Comparison of ENCODE assay signal across 8 cellular contexts in the genomic region with DNA sequence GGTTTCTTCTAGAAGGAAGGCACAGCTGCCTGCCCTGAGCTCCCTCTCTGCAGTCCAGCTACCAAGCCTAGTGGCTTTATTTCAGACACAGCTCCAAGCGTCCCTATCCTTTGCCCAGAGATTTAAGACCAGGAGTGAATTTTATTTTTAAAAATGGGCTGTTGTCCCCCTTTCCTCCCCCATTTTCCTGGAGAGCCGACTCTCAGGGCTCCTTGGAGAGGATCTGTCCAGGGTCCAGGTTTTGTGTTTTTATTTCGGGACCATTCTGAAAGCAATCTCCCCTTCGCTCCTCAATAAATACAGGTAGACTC. TPM values are rescaled to one million over a fixed set of nuclear protein-coding genes. Genes with fewer than 3 reads are reported as not detected.
DNase-seq lines count a peak whose midpoint lies in the region; ATAC-seq, FAIRE-seq and TF ChIP-seq lines count a peak whose summit lies in the region.

No MANE protein-coding gene starts in this region.

- H3K9me1 ChIP-seq in endothelial cell of umbilical vein (replicated peaks; ENCODE audit: control insufficient read depth, extremely low read depth, insufficient read depth, low read length), result no peaks in the 10 kb centered on the region

- H3K9me3 Mint-ChIP-seq in Calu3 (ENCODE audit: low read depth, unreplicated experiment), result no peaks in the 10 kb centered on the region

- peaks cover 53% of the 10 kb centered on the region for H3K36me3 Mint-ChIP-seq in Calu3 (ENCODE audit: insufficient read depth, unreplicated experiment)

- FAIRE-seq in endothelial cell of umbilical vein (lab: Jason Lieb, UNC), result no peak

- POLR2A ChIA-PET in Panc1 (lab: Charles Lee) (no interaction called here), endothelial cell of umbilical vein (lab: Charles Lee) (interaction anchor here (0.5 to 1.9 kb wide), 5 partner anchors 12 to 841 kb away, joined by 3 to 15 read pairs (median 5); no protein-coding TSS in a partner anchor)

- H3K36me3 ChIP-seq in Panc1 (ENCODE audit: control insufficient read depth, insufficient read depth, low read length), result peaks cover 4% of the 10 kb centered on the region; the same call in 1 of the 2 replicates
- peaks cover 8 to 9% of the 10 kb centered on the region in 2 experiments for H3K36me3 ChIP-seq in endothelial cell of umbilical vein (ENCODE audit: control insufficient read depth in 2 of 2, extremely low read depth in 1 of 2, insufficient read depth in 2 of 2, low read length in 2 of 2)
- no peaks in the 10 kb centered on the region for H3K36me3 ChIP-seq in parathyroid adenoma (ENCODE audit: control insufficient read depth, insufficient read depth, low read length)

- intact Hi-C loops in Calu3 (cut with micrococcal nuclease; ENCODE audit: unreplicated experiment), result no loop called here
- intact Hi-C loops in Panc1 (cut with micrococcal nuclease; ENCODE audit: unreplicated experiment), result no loop called here
- intact Hi-C loops in endothelial cell of umbilical vein (cut with micrococcal nuclease), result loop anchor here (1.0 to 5.0 kb wide), 5 partner anchors 18 to 177 kb away; partner anchors contain the start of genes C19orf47, PLD3 and SERTAD3

- H3K4me1 Mint-ChIP-seq in Calu3 (ENCODE audit: low read depth, unreplicated experiment), result peaks cover 43% of the 10 kb centered on the region

- H3K79me2 ChIP-seq in endothelial cell of umbilical vein (ENCODE audit: control insufficient read depth, insufficient read depth, low read length) (peaks cover 30% of the 10 kb centered on the region), parathyroid adenoma (peaks cover 8% of the 10 kb centered on the region)

- TF ChIP-seq POLR2A in endothelial cell of umbilical vein (IDR thresholded peaks at IDR 0.05; ENCODE audit: low read depth, low read length), result no peak

- H4K20me1 ChIP-seq in endothelial cell of umbilical vein (replicated peaks; ENCODE audit: control insufficient read depth, extremely low read depth, insufficient read depth, low read length), result no peaks in the 10 kb centered on the region

- H3K9ac ChIP-seq in endothelial cell of umbilical vein (replicated peaks; ENCODE audit: extremely low read depth, insufficient read depth, low read length) (peak overlapping the region; percentile 46), parathyroid adenoma (peak overlapping the region; percentile 84)

- H3K27me3 ChIP-seq in Panc1 (ENCODE audit: control insufficient read depth, insufficient read depth, low read length), result no peaks in the 10 kb centered on the region
- no peaks in the 10 kb centered on the region for H3K27me3 ChIP-seq in endothelial cell of umbilical vein (ENCODE audit: control insufficient read depth in 2 of 2, insufficient read depth in 2 of 2, low read length in 2 of 2)
- no peaks in the 10 kb centered on the region for H3K27me3 ChIP-seq in parathyroid adenoma (ENCODE audit: control insufficient read depth, insufficient read depth, low read length)

- dilution Hi-C loops in endothelial cell of umbilical vein (cut with MboI; ENCODE audit: extremely low pct_ligation_motif_present, low sequenced_read_pairs), result no loop called here

- H3K4me3 ChIP-seq in Panc1 (ENCODE audit: low read depth in 2 of 2, low read length in 2 of 2), result peak overlapping the region; percentile 53 to 64
- H3K4me3 ChIP-seq in endothelial cell of umbilical vein (replicated peaks in 1 of 3; ENCODE audit: insufficient read depth in 1 of 3, low read depth in 1 of 3, low read length in 3 of 3), result peak overlapping the region in 2 of 3 experiments; percentile 25 to 54
- peak overlapping the region; percentile 82 for H3K4me3 ChIP-seq in parathyroid adenoma (ENCODE audit: low read depth, low read length)

- in situ Hi-C loops in Panc1 (cut with HindIII; ENCODE audit: low pct_unique_long_range_greater_than_20kb, low sequenced_read_pairs), result no loop called here

- H2AFZ ChIP-seq in endothelial cell of umbilical vein (ENCODE audit: low read depth, low read length) (no peak overlapping the region), parathyroid adenoma (peak overlapping the region; percentile 98)

- CTCF ChIA-PET in Calu3 (lab: Charles Lee) (interaction anchor here (1.0 to 2.1 kb wide), 8 partner anchors 9 to 477 kb away, joined by 3 to 29 read pairs (median 5); partner anchors contain the start of genes BLVRB and SPTBN4), Panc1 (lab: Charles Lee) (interaction anchor here (0.5 kb wide), 1 partner anchor 78 kb away, joined by 5 read pairs; no protein-coding TSS in a partner anchor), endothelial cell of umbilical vein (lab: Charles Lee) (interaction anchor here (0.8 to 3.7 kb wide), 15 partner anchors 10 to 213 kb away, joined by 3 to 43 read pairs (median 7); partner anchors contain the start of genes BLVRB, SERTAD3 and SPTBN4)

- DNase-seq in Calu3 (no peak), Panc1 (ENCODE audit: low read depth, low spot score) (no peak), endothelial cell of umbilical vein (ENCODE audit: low read depth, low spot score) (no peak)

- H3K4me3 Mint-ChIP-seq in Calu3 (ENCODE audit: low read depth, unreplicated experiment), result peak overlapping the region; percentile 77

- H3K4me1 ChIP-seq in Panc1 (ENCODE audit: control insufficient read depth, insufficient read depth, low read length) (peaks cover 36% of the 10 kb centered on the region), endothelial cell of umbilical vein (ENCODE audit: control insufficient read depth, extremely low read depth, insufficient read depth, low read length) (peaks cover 30% of the 10 kb centered on the region), parathyroid adenoma (peaks cover 19% of the 10 kb centered on the region)

- H3K27ac ChIP-seq in Panc1 (ENCODE audit: low read length) (peak overlapping the region; percentile 92), endothelial cell of umbilical vein (ENCODE audit: insufficient read depth, low read depth, low read length) (peak overlapping the region; percentile 75), parathyroid adenoma (peak overlapping the region; percentile 100)

- BruUV-seq in Calu3 (replicated peaks; lab: Mats Ljungman, UMichigan) (TSS peak; percentile 97), Panc1 (replicated peaks; lab: Mats Ljungman, UMichigan) (TSS peak; percentile 95), endothelial cell of umbilical vein (replicated peaks; lab: Mats Ljungman, UMichigan) (TSS peak; percentile 38)

- no peak for TF ChIP-seq CTCF in Calu3 (IDR thresholded peaks at IDR 0.05; ENCODE audit: unreplicated experiment)
- no peak for TF ChIP-seq CTCF in Panc1 (IDR thresholded peaks at IDR 0.05)
- TF ChIP-seq CTCF in endothelial cell of umbilical vein (IDR thresholded peaks at IDR 0.05; ENCODE audit: extremely low read depth in 1 of 2, insufficient read depth in 1 of 2, low read depth in 1 of 2, low read length in 2 of 2), result no peak
- TF ChIP-seq CTCF in parathyroid adenoma (IDR thresholded peaks at IDR 0.05), result no peak

- H3K9me3 ChIP-seq in Panc1 (ENCODE audit: control insufficient read depth, insufficient read depth, low read depth, low read length) (no peaks in the 10 kb centered on the region), endothelial cell of umbilical vein (replicated peaks; ENCODE audit: control insufficient read depth, insufficient read depth, low read length) (no peaks in the 10 kb centered on the region), parathyroid adenoma (ENCODE audit: control insufficient read depth, low read length) (no peaks in the 10 kb centered on the region)

- no peaks in the 10 kb centered on the region for H3K27me3 Mint-ChIP-seq in Calu3 (ENCODE audit: unreplicated experiment)

- ATAC-seq in Panc1 (no peak), HG02981 (IDR thresholded peaks at IDR 0.05; ENCODE audit: unreplicated experiment) (no peak), esophagus mucosa (no peak), HG03045 (IDR thresholded peaks at IDR 0.05; ENCODE audit: unreplicated experiment) (no peak)
- no peak for ATAC-seq in activated CD4-positive, CD25-positive, alpha-beta regulatory T cell treated with anti-CD3 and anti-CD28 coated beads, Interleukin-2, amount 50 U/mL, for 24 hours

- H3K4me2 ChIP-seq in endothelial cell of umbilical vein (ENCODE audit: insufficient read depth, low read length) (peak overlapping the region; percentile 68), parathyroid adenoma (ENCODE audit: low read length) (peak overlapping the region; percentile 99)

- H3K27ac Mint-ChIP-seq in Calu3 (ENCODE audit: unreplicated experiment), result peak overlapping the region; percentile 86

RNA-seq across cellular contexts. Expression of gene SERTAD1, which starts 4.4 kb away (rescaled TPM):
- total RNA-seq in Calu3 (2022), result 12.3 and 15.4 TPM in 2 replicates
- total RNA-seq in Panc1 (2021; ENCODE audit: unreplicated experiment), result 13.4 TPM
- 13.7 TPM for polyA plus RNA-seq in Panc1 (2012; ENCODE audit: insufficient read length)
- 8.8 and 10.0 TPM in 2 replicates for total RNA-seq in endothelial cell of umbilical vein
- polyA plus RNA-seq in endothelial cell of umbilical vein, result 15.3 and 16.9 TPM in 2 replicates
- polyA plus RNA-seq in endothelial cell of umbilical vein (2011; cell fraction: cytosol; rRNA removed), result 10.6 and 12.1 TPM in 2 replicates
- polyA plus RNA-seq in endothelial cell of umbilical vein (2011; cell fraction: nucleus; rRNA removed), result 6.6 and 8.6 TPM in 2 replicates
- polyA plus RNA-seq in endothelial cell of umbilical vein (2012), result 11.6 and 11.8 TPM in 2 replicates
- 3.6 and 4.4 TPM in 2 replicates for polyA minus RNA-seq in endothelial cell of umbilical vein
- 5.2 TPM for polyA minus RNA-seq in endothelial cell of umbilical vein (2011; cell fraction: cytosol; rRNA and poly(A)+ RNA removed)
- 2.4 and 3.7 TPM in 2 replicates for polyA minus RNA-seq in endothelial cell of umbilical vein (2011; cell fraction: nucleus; rRNA and poly(A)+ RNA removed)
- total RNA-seq in esophagus mucosa, result 14.7 TPM

RNA-seq across cellular contexts. Expression of gene PRX, which starts 8.2 kb away (rescaled TPM):
- total RNA-seq in Calu3 (2022) (1.6 and 1.8 TPM in 2 replicates), Panc1 (2021; ENCODE audit: unreplicated experiment) (3.4 TPM), endothelial cell of umbilical vein (1.3 and 1.7 TPM in 2 replicates), esophagus mucosa (0.80 TPM)
- polyA plus RNA-seq in Panc1 (2012; ENCODE audit: insufficient read length), result 4.0 TPM
- polyA plus RNA-seq in endothelial cell of umbilical vein, result 0.43 and 0.80 TPM in 2 replicates
- polyA plus RNA-seq in endothelial cell of umbilical vein (2011; cell fraction: cytosol; rRNA removed), result 0.92 and 1.2 TPM in 2 replicates
- polyA plus RNA-seq in endothelial cell of umbilical vein (2011; cell fraction: nucleus; rRNA removed), result 1.1 and 1.3 TPM in 2 replicates
- polyA plus RNA-seq in endothelial cell of umbilical vein (2012), result 0.75 and 1.7 TPM in 2 replicates
- polyA minus RNA-seq in endothelial cell of umbilical vein, result 0.36 and 0.53 TPM in 2 replicates
- polyA minus RNA-seq in endothelial cell of umbilical vein (2011; cell fraction: cytosol; rRNA and poly(A)+ RNA removed), result 0.20 TPM
- polyA minus RNA-seq in endothelial cell of umbilical vein (2011; cell fraction: nucleus; rRNA and poly(A)+ RNA removed), result 0.29 and 0.34 TPM in 2 replicates

RNA-seq across cellular contexts. Expression of gene SERTAD3, which starts 22.7 kb away (rescaled TPM):
- total RNA-seq in Calu3 (2022) (51.9 and 56.7 TPM in 2 replicates), Panc1 (2021; ENCODE audit: unreplicated experiment) (35.7 TPM), endothelial cell of umbilical vein (29.9 and 32.0 TPM in 2 replicates), esophagus mucosa (20.7 TPM)
- polyA plus RNA-seq in Panc1 (2012; ENCODE audit: insufficient read length), result 39.6 TPM
- 13.3 and 17.7 TPM in 2 replicates for polyA plus RNA-seq in endothelial cell of umbilical vein
- polyA plus RNA-seq in endothelial cell of umbilical vein (2011; cell fraction: cytosol; rRNA removed), result 8.6 and 8.9 TPM in 2 replicates
- 6.5 and 8.4 TPM in 2 replicates for polyA plus RNA-seq in endothelial cell of umbilical vein (2011; cell fraction: nucleus; rRNA removed)
- 15.3 and 16.0 TPM in 2 replicates for polyA plus RNA-seq in endothelial cell of umbilical vein (2012)
- polyA minus RNA-seq in endothelial cell of umbilical vein, result 21.9 and 25.6 TPM in 2 replicates
- polyA minus RNA-seq in endothelial cell of umbilical vein (2011; cell fraction: cytosol; rRNA and poly(A)+ RNA removed), result 15.1 TPM
- 5.7 and 6.0 TPM in 2 replicates for polyA minus RNA-seq in endothelial cell of umbilical vein (2011; cell fraction: nucleus; rRNA and poly(A)+ RNA removed)

RNA-seq across cellular contexts. Expression of gene HIPK4, which starts 31.4 kb away (rescaled TPM):
- total RNA-seq in Calu3 (2022) (0.14 TPM in 1 of 2 replicates, not detected in the other), Panc1 (2021; ENCODE audit: unreplicated experiment) (0.13 TPM), endothelial cell of umbilical vein (not detected in 2 replicates), esophagus mucosa (not detected)
- 0.15 TPM for polyA plus RNA-seq in Panc1 (2012; ENCODE audit: insufficient read length)
- 0.12 and 0.19 TPM in 2 replicates for polyA plus RNA-seq in endothelial cell of umbilical vein
- polyA plus RNA-seq in endothelial cell of umbilical vein (2011; cell fraction: cytosol; rRNA removed), result 0.05 and 0.10 TPM in 2 replicates
- polyA plus RNA-seq in endothelial cell of umbilical vein (2011; cell fraction: nucleus; rRNA removed), result 0.08 and 0.09 TPM in 2 replicates
- not detected in 2 replicates for polyA plus RNA-seq in endothelial cell of umbilical vein (2012)
- 0.06 TPM in 1 of 2 replicates, not detected in the other for polyA minus RNA-seq in endothelial cell of umbilical vein
- polyA minus RNA-seq in endothelial cell of umbilical vein (2011; cell fraction: cytosol; rRNA and poly(A)+ RNA removed), result not detected
- 0.14 TPM in 1 of 2 replicates, not detected in the other for polyA minus RNA-seq in endothelial cell of umbilical vein (2011; cell fraction: nucleus; rRNA and poly(A)+ RNA removed)

RNA-seq across cellular contexts. Expression of gene BLVRB, which starts 44.1 kb away (rescaled TPM):
- total RNA-seq in Calu3 (2022) (107 and 118 TPM in 2 replicates), Panc1 (2021; ENCODE audit: unreplicated experiment) (45.6 TPM), endothelial cell of umbilical vein (30.8 and 35.8 TPM in 2 replicates), esophagus mucosa (119 TPM)
- 105 TPM for polyA plus RNA-seq in Panc1 (2012; ENCODE audit: insufficient read length)
- polyA plus RNA-seq in endothelial cell of umbilical vein, result 113 and 175 TPM in 2 replicates
- 58.0 and 66.5 TPM in 2 replicates for polyA plus RNA-seq in endothelial cell of umbilical vein (2011; cell fraction: cytosol; rRNA removed)
- polyA plus RNA-seq in endothelial cell of umbilical vein (2011; cell fraction: nucleus; rRNA removed), result 19.0 and 26.5 TPM in 2 replicates
- polyA plus RNA-seq in endothelial cell of umbilical vein (2012), result 51.8 and 82.9 TPM in 2 replicates
- polyA minus RNA-seq in endothelial cell of umbilical vein, result 35.6 and 40.8 TPM in 2 replicates
- 107 TPM for polyA minus RNA-seq in endothelial cell of umbilical vein (2011; cell fraction: cytosol; rRNA and poly(A)+ RNA removed)
- 9.9 and 14.9 TPM in 2 replicates for polyA minus RNA-seq in endothelial cell of umbilical vein (2011; cell fraction: nucleus; rRNA and poly(A)+ RNA removed)
